1 cellular context compared by ENCODE assay signal in the genomic region with DNA sequence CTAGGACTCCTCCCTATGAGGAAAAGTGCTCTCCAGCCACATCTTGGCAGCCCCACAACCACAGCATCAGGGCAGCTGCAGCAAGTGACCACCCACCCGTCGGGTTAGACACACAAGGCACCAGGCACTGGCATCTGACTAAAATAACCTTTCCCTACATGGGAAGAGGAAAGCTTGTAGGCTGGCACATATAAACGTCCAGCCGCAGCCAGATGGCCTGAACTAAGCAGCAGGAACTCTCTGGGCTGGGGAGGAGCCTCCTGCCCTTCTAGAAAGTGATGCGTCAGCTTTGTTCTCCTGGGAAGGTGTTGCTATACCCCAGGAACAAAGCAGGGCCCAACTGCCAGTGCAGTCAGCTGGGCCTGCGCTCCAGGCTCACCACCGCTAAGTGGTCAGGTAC.
TF ChIP-seq lines count a peak whose summit lies in the region.

No MANE protein-coding gene starts in this region.

TF ChIP-seq in IMR-90, 13 proteins besides CTCF, POLR2A, EP300 and RAD21:
- no peak for TF ChIP-seq MAFK (IDR thresholded peaks at IDR 0.05; ENCODE audit: low read depth, low read length)
- no peak for TF ChIP-seq RCOR1 (IDR thresholded peaks at IDR 0.05; ENCODE audit: insufficient replicate concordance, low read length)
- no peak for TF ChIP-seq CHD1 (IDR thresholded peaks at IDR 0.05; ENCODE audit: low read depth, low read length)
- TF ChIP-seq CEBPB (IDR thresholded peaks at IDR 0.05; ENCODE audit: low read depth, low read length) = no peak
- no peak for TF ChIP-seq MAZ (IDR thresholded peaks at IDR 0.05; ENCODE audit: borderline replicate concordance, low read depth, low read length)
- TF ChIP-seq USF2 (IDR thresholded peaks at IDR 0.05; ENCODE audit: low read depth, low read length) = no peak
